ENCODE assay signal across 17 cellular contexts in the genomic region with DNA sequence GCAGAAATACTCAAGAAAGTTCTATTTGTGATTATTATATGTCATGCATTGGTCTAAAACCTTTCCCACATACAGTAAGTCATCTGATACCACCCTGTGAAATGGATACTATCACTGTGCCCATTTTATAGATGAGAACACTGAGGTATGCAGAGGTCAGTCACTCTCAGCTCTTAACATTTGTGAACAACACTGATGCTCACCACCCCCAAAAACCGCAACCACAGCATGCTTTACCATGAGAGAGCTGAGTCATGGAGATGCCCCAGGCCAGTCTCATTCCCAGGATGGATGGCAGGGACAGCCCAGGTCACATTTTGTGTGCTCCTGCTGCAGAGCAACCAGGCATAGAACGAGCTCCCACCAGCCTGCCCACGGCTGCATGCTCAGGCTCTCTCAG. TPM values are rescaled to one million over a fixed set of nuclear protein-coding genes. Genes with fewer than 3 reads are reported as not detected.
"Had no signal": no experiment of that assay in that cellular context is flagged by ENCODE, and none has a peak within 500 bp of the region (broad histone marks: within the 10 kb centered on the region; RNA-seq: fewer than 3 reads in every experiment).

No MANE protein-coding gene starts in this region.

- H3K36me3 ChIP-seq: brain microvascular endothelial cell, left ventricle myocardium inferior, prostate gland, sigmoid colon had no signal

- ATAC-seq: activated T-cell treated with anti-CD3 and anti-CD28 coated beads, Interleukin-2, amount 50 U/mL, for 4 hours had no signal

- H3K27ac ChIP-seq: brain microvascular endothelial cell, left ventricle myocardium inferior, prostate gland, sigmoid colon, VCaP had no signal

- H3K4me1 ChIP-seq: left ventricle myocardium inferior, prostate gland, sigmoid colon had no signal

- H3K9me3 ChIP-seq: left ventricle myocardium inferior, prostate gland, sigmoid colon had no signal

- H3K27me3 ChIP-seq: brain microvascular endothelial cell, sigmoid colon had no signal

- H3K4me3 ChIP-seq: left ventricle myocardium inferior, prostate gland, sigmoid colon had no signal

- DNase-seq: activated CD4-positive, alpha-beta memory T cell treated with anti-CD3 and anti-CD28 coated beads for 36 hours; activated gamma-delta T cell; activated T-cell treated with anti-CD3 and anti-CD28 coated beads, Interleukin-2, amount 50 U/mL, for 4 hours; amygdala; brain microvascular endothelial cell; cerebellar nuclear complex; erythroblast; left ventricle myocardium inferior; nephron progenitor cell; sigmoid colon; stimulated activated CD4-positive, alpha-beta T cell treated with anti-CD3 and anti-CD28 coated beads, Interleukin-12 subunit alpha, Interleukin-12 subunit beta, amount 100 ng/mL, for 4 hours; stimulated activated naive CD4-positive, alpha-beta T cell; substantia nigra; T1000 had no signal

RNA-seq across cellular contexts. Expression of gene IRX1, which starts 53.5 kb away (rescaled TPM):
- total RNA-seq: activated CD4-positive, alpha-beta memory T cell treated with anti-CD3 and anti-CD28 coated beads for 36 hours; activated T-cell treated with anti-CD3 and anti-CD28 coated beads, Interleukin-2, amount 50 U/mL, for 4 hours; mesenteric fat pad; sigmoid colon had no signal
- polyA plus RNA-seq: sigmoid colon had no signal
